29 cellular contexts compared by ENCODE assay signal in the genomic region with DNA sequence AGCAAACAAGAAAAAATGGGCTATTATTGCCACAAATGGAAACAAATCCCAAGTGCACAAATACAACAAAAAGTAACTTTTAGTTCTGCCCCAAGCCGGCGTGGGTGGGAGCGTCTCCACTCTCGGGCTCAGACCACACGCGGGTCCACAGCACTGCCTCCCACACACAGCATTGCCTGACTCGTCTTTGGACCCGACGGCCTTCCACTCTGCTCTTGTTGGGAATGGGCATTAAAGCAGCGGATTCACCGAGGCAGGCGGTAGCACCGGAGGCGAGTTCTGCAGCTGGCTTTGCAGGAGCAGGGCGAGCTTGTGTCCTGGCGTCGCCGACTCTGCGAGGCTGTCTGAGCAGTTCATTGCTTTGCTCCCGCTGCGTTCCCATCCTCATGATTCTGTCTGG. TPM values are rescaled to one million over a fixed set of nuclear protein-coding genes. Genes with fewer than 3 reads are reported as not detected.
"Had no signal": no experiment of that assay in that cellular context is flagged by ENCODE, and none has a peak within 500 bp of the region (broad histone marks: within the 10 kb centered on the region; RNA-seq: fewer than 3 reads in every experiment).

No MANE protein-coding gene starts in this region.

- FAIRE-seq: endometrium, islet of Langerhans, keratinocyte had no signal

- H3K4me1 ChIP-seq: colonic mucosa, gastrocnemius medialis, left lung, lower lobe of right lung had no signal

- ATAC-seq: effector memory CD8-positive, alpha-beta T cell; esophagus mucosa; gastrocnemius medialis; left lung; lower lobe of right lung; mucosa of descending colon had no signal

- H3K4me3 ChIP-seq: colonic mucosa, esophagus squamous epithelium, gastrocnemius medialis, left lung, lower lobe of right lung, mucosa of descending colon had no signal

- DNase-seq: cerebellar nuclear complex; colonic mucosa; cortex of kidney; effector CD8-positive, alpha-beta T cell; effector memory CD8-positive, alpha-beta T cell; endodermal cell; erythroblast; esophagus squamous epithelium; foreskin fibroblast; foreskin melanocyte; gastrocnemius medialis; glutamatergic neuron; head of caudate nucleus; hippocampal formation; kidney glomerular epithelial cell; left lung; lower lobe of right lung; mesenchymal stem cell; mucosa of descending colon had no signal

- H3K27ac ChIP-seq: colonic mucosa, epithelial cell of prostate, esophagus squamous epithelium, gastrocnemius medialis, left lung, lower lobe of right lung had no signal

- H3K9me3 ChIP-seq: colonic mucosa, esophagus squamous epithelium, gastrocnemius medialis, left lung, lower lobe of right lung, mucosa of descending colon had no signal

- H3K27me3 ChIP-seq: colonic mucosa, esophagus squamous epithelium, gastrocnemius medialis, left lung had no signal

RNA-seq across cellular contexts. Expression of a gene that starts 51.0 kb away (rescaled TPM):
- total RNA-seq: chondrocyte, dermis microvascular lymphatic vessel endothelial cell, endodermal cell, gastrocnemius medialis, glomerular endothelial cell, lower lobe of right lung, lung microvascular endothelial cell, myocyte had no signal
- polyA plus RNA-seq: keratinocyte had no signal
